In the genomic region with DNA sequence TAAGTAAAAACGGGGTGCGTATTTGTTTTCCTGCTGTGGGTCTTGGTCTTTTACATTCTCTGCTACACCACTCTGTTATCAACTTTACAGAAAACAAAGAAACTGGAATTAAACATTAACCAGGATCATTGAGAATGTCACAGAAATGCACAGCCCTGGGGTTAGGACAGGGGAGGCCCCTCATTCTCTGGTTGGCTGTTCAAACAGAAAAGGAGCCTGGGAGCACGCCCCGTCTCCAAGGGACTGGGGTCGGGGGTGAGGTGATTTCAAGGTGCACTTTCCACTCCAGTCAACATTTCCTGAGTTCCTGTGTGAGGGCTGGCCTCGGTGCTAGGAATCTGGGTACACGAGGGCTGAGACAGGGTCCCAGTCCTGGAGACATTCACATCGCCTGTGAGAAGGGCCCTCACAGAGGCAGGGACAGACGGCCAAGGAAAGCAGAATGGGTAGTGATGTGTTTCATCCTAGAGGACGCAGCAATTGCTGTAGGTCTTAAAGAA, we compare ENCODE assay signal across 1 cellular context.
TF ChIP-seq lines count a peak whose summit lies in the region.

No MANE protein-coding gene starts in this region.

TF ChIP-seq in HepG2, 621 proteins besides CTCF, POLR2A, EP300 and RAD21 (continued from another document and continues in another):
- TF ChIP-seq NAIF1 (CRISPR knock-in tag; IDR thresholded peaks at IDR 0.05; ENCODE audit: borderline replicate concordance), result 0 out of 2 replicates have a peak, but pooled peaks have one; percentile 27
- peak; percentile 54 for TF ChIP-seq GFI1 (CRISPR knock-in tag; IDR thresholded peaks at IDR 0.05; ENCODE audit: borderline replicate concordance)
- TF ChIP-seq, protein P1, sequence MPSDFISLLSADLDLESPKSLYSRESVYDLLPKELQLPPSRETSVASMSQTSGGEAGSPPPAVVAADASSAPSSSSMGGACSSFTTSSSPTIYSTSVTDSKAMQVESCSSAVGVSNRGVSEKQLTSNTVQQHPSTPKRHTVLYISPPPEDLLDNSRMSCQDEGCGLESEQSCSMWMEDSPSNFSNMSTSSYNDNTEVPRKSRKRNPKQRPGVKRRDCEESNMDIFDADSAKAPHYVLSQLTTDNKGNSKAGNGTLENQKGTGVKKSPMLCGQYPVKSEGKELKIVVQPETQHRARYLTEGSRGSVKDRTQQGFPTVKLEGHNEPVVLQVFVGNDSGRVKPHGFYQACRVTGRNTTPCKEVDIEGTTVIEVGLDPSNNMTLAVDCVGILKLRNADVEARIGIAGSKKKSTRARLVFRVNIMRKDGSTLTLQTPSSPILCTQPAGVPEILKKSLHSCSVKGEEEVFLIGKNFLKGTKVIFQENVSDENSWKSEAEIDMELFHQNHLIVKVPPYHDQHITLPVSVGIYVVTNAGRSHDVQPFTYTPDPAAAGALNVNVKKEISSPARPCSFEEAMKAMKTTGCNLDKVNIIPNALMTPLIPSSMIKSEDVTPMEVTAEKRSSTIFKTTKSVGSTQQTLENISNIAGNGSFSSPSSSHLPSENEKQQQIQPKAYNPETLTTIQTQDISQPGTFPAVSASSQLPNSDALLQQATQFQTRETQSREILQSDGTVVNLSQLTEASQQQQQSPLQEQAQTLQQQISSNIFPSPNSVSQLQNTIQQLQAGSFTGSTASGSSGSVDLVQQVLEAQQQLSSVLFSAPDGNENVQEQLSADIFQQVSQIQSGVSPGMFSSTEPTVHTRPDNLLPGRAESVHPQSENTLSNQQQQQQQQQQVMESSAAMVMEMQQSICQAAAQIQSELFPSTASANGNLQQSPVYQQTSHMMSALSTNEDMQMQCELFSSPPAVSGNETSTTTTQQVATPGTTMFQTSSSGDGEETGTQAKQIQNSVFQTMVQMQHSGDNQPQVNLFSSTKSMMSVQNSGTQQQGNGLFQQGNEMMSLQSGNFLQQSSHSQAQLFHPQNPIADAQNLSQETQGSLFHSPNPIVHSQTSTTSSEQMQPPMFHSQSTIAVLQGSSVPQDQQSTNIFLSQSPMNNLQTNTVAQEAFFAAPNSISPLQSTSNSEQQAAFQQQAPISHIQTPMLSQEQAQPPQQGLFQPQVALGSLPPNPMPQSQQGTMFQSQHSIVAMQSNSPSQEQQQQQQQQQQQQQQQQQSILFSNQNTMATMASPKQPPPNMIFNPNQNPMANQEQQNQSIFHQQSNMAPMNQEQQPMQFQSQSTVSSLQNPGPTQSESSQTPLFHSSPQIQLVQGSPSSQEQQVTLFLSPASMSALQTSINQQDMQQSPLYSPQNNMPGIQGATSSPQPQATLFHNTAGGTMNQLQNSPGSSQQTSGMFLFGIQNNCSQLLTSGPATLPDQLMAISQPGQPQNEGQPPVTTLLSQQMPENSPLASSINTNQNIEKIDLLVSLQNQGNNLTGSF (CRISPR knock-in tag; IDR thresholded peaks at IDR 0.05), result no peak
- 0 out of 2 replicates have a peak, but pooled peaks have one; percentile 22 for TF ChIP-seq ZNF441 (CRISPR knock-in tag; IDR thresholded peaks at IDR 0.05; ENCODE audit: borderline replicate concordance)
- TF ChIP-seq ZNF430 (CRISPR knock-in tag; IDR thresholded peaks at IDR 0.05), result no peak
- TF ChIP-seq CCAR2 (optimal IDR thresholded peaks at IDR 0.05; ENCODE audit: low read depth, low read length), result no peak
- TF ChIP-seq ZNF510 (CRISPR knock-in tag; IDR thresholded peaks at IDR 0.05; ENCODE audit: low read depth), result no peak
- TF ChIP-seq, protein P2, sequence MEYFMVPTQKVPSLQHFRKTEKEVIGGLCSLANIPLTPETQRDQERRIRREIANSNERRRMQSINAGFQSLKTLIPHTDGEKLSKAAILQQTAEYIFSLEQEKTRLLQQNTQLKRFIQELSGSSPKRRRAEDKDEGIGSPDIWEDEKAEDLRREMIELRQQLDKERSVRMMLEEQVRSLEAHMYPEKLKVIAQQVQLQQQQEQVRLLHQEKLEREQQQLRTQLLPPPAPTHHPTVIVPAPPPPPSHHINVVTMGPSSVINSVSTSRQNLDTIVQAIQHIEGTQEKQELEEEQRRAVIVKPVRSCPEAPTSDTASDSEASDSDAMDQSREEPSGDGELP (IDR thresholded peaks at IDR 0.05; ENCODE audit: borderline replicate concordance, low read depth), result peak; percentile 9; the same call in 1 of the 2 replicates
- TF ChIP-seq ZSCAN9 (CRISPR knock-in tag; IDR thresholded peaks at IDR 0.05; ENCODE audit: borderline replicate concordance), result 0 out of 2 replicates have a peak, but pooled peaks have one; percentile 38
- TF ChIP-seq MEF2D (CRISPR knock-in tag; IDR thresholded peaks at IDR 0.05), result no peak
- TF ChIP-seq ZNF776 (CRISPR knock-in tag; IDR thresholded peaks at IDR 0.05), result no peak
- peak; percentile 25; the same call in 1 of the 2 replicates for TF ChIP-seq KLF6 (CRISPR knock-in tag; IDR thresholded peaks at IDR 0.05)
- no peak for TF ChIP-seq RAD51 (IDR thresholded peaks at IDR 0.05; ENCODE audit: borderline replicate concordance)
- TF ChIP-seq ZNF501 (CRISPR knock-in tag; IDR thresholded peaks at IDR 0.05), result peak; percentile 58; the same call in 1 of the 2 replicates
- peak; percentile 93 for TF ChIP-seq SOX5 (CRISPR knock-in tag; IDR thresholded peaks at IDR 0.05; ENCODE audit: borderline replicate concordance)
- TF ChIP-seq, protein P3, sequence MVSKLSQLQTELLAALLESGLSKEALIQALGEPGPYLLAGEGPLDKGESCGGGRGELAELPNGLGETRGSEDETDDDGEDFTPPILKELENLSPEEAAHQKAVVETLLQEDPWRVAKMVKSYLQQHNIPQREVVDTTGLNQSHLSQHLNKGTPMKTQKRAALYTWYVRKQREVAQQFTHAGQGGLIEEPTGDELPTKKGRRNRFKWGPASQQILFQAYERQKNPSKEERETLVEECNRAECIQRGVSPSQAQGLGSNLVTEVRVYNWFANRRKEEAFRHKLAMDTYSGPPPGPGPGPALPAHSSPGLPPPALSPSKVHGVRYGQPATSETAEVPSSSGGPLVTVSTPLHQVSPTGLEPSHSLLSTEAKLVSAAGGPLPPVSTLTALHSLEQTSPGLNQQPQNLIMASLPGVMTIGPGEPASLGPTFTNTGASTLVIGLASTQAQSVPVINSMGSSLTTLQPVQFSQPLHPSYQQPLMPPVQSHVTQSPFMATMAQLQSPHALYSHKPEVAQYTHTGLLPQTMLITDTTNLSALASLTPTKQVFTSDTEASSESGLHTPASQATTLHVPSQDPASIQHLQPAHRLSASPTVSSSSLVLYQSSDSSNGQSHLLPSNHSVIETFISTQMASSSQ (IDR thresholded peaks at IDR 0.05; ENCODE audit: low read depth), result peak; percentile 97
- TF ChIP-seq, protein P3 (CRISPR knock-in tag; IDR thresholded peaks at IDR 0.05; ENCODE audit: borderline replicate concordance), result peak; percentile 97
- TF ChIP-seq ZKSCAN5 (CRISPR knock-in tag; IDR thresholded peaks at IDR 0.05), result peak; percentile 92
- peak; percentile 58; the same call in 1 of the 2 replicates for TF ChIP-seq ISL2 (CRISPR knock-in tag; IDR thresholded peaks at IDR 0.05)
- TF ChIP-seq, protein P4, sequence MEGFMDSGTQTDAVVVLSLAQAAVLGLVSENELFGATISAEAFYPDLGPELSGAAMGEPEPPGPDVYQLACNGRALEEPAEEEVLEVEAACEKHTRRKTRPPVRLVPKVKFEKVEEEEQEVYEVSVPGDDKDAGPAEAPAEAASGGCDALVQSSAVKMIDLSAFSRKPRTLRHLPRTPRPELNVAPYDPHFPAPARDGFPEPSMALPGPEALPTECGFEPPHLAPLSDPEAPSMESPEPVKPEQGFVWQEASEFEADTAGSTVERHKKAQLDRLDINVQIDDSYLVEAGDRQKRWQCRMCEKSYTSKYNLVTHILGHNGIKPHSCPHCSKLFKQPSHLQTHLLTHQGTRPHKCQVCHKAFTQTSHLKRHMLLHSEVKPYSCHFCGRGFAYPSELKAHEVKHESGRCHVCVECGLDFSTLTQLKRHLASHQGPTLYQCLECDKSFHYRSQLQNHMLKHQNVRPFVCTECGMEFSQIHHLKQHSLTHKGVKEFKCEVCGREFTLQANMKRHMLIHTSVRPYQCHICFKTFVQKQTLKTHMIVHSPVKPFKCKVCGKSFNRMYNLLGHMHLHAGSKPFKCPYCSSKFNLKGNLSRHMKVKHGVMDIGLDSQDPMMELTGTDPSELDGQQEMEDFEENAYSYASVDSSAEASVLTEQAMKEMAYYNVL (CRISPR knock-in tag; IDR thresholded peaks at IDR 0.05; ENCODE audit: borderline replicate concordance), result 0 out of 2 replicates have a peak, but pooled peaks have one; percentile 62
- peak; percentile 77 for TF ChIP-seq HNF4A (CRISPR knock-in tag; IDR thresholded peaks at IDR 0.05)
- TF ChIP-seq WIZ (CRISPR knock-in tag; IDR thresholded peaks at IDR 0.05), result no peak
- peak; percentile 48; the same call in 1 of the 2 replicates for TF ChIP-seq KAT8 (CRISPR knock-in tag; IDR thresholded peaks at IDR 0.05)
- no peak for TF ChIP-seq ZNF274 (CRISPR knock-in tag; IDR thresholded peaks at IDR 0.05)
- TF ChIP-seq ZMYM4 (CRISPR knock-in tag; IDR thresholded peaks at IDR 0.05), result peak; percentile 74
- no peak for TF ChIP-seq ZNF589 (CRISPR knock-in tag; conservative IDR thresholded peaks at IDR 0.05)
- peak; percentile 64 for TF ChIP-seq KDM6A (CRISPR knock-in tag; IDR thresholded peaks at IDR 0.05; ENCODE audit: low read depth)
- TF ChIP-seq ZFX (CRISPR knock-in tag; IDR thresholded peaks at IDR 0.05; ENCODE audit: low read depth), result peak; percentile 49; the same call in 1 of the 2 replicates
- peak; percentile 44; the same call in 1 of the 2 replicates for TF ChIP-seq ZNF230 (CRISPR knock-in tag; IDR thresholded peaks at IDR 0.05)
- TF ChIP-seq NONO (IDR thresholded peaks at IDR 0.05), result no peak
- TF ChIP-seq NONO (CRISPR knock-in tag; conservative IDR thresholded peaks at IDR 0.05), result 0 out of 2 replicates have a peak, but pooled peaks have one; percentile 40
- TF ChIP-seq, protein P5, sequence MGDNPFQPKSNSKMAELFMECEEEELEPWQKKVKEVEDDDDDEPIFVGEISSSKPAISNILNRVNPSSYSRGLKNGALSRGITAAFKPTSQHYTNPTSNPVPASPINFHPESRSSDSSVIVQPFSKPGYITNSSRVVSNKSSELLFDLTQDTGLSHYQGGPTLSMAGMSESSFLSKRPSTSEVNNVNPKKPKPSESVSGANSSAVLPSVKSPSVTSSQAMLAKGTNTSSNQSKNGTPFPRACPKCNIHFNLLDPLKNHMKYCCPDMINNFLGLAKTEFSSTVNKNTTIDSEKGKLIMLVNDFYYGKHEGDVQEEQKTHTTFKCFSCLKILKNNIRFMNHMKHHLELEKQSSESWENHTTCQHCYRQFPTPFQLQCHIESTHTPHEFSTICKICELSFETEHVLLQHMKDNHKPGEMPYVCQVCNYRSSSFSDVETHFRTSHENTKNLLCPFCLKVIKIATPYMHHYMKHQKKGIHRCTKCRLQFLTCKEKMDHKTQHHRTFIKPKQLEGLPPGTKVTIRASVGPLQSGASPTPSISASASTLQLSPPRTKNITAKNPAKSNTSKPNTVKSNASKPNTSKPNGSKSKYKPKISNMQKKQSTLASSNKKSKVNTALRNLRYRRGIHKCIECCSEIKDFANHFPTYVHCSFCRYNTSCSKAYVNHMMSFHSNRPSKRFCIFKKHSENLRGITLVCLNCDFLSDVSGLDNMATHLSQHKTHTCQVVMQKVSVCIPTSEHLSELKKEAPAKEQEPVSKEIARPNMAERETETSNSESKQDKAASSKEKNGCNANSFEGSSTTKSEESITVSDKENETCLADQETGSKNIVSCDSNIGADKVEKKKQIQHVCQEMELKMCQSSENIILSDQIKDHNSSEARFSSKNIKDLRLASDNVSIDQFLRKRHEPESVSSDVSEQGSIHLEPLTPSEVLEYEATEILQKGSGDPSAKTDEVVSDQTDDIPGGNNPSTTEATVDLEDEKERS (CRISPR knock-in tag; IDR thresholded peaks at IDR 0.05), result peak; percentile 10; the same call in 1 of the 2 replicates
- TF ChIP-seq, protein P6, sequence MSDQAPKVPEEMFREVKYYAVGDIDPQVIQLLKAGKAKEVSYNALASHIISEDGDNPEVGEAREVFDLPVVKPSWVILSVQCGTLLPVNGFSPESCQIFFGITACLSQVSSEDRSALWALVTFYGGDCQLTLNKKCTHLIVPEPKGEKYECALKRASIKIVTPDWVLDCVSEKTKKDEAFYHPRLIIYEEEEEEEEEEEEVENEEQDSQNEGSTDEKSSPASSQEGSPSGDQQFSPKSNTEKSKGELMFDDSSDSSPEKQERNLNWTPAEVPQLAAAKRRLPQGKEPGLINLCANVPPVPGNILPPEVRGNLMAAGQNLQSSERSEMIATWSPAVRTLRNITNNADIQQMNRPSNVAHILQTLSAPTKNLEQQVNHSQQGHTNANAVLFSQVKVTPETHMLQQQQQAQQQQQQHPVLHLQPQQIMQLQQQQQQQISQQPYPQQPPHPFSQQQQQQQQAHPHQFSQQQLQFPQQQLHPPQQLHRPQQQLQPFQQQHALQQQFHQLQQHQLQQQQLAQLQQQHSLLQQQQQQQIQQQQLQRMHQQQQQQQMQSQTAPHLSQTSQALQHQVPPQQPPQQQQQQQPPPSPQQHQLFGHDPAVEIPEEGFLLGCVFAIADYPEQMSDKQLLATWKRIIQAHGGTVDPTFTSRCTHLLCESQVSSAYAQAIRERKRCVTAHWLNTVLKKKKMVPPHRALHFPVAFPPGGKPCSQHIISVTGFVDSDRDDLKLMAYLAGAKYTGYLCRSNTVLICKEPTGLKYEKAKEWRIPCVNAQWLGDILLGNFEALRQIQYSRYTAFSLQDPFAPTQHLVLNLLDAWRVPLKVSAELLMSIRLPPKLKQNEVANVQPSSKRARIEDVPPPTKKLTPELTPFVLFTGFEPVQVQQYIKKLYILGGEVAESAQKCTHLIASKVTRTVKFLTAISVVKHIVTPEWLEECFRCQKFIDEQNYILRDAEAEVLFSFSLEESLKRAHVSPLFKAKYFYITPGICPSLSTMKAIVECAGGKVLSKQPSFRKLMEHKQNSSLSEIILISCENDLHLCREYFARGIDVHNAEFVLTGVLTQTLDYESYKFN (CRISPR knock-in tag; conservative IDR thresholded peaks at IDR 0.05), result peak; percentile 96
- 0 out of 2 replicates have a peak, but pooled peaks have one; percentile 49 for TF ChIP-seq DPF2 (CRISPR knock-in tag; IDR thresholded peaks at IDR 0.05; ENCODE audit: borderline replicate concordance, low read depth)
- peak; percentile 42; the same call in 1 of the 2 replicates for TF ChIP-seq ZSCAN21 (CRISPR knock-in tag; IDR thresholded peaks at IDR 0.05; ENCODE audit: borderline replicate concordance)
- TF ChIP-seq ZNF124 (CRISPR knock-in tag; IDR thresholded peaks at IDR 0.05), result peak; percentile 51; the same call in 1 of the 2 replicates
- peak; percentile 60; the same call in 1 of the 2 replicates for TF ChIP-seq NR2F2 (IDR thresholded peaks at IDR 0.05; ENCODE audit: borderline replicate concordance, low read depth)
